8 cellular contexts compared by ENCODE assay signal in the genomic region with DNA sequence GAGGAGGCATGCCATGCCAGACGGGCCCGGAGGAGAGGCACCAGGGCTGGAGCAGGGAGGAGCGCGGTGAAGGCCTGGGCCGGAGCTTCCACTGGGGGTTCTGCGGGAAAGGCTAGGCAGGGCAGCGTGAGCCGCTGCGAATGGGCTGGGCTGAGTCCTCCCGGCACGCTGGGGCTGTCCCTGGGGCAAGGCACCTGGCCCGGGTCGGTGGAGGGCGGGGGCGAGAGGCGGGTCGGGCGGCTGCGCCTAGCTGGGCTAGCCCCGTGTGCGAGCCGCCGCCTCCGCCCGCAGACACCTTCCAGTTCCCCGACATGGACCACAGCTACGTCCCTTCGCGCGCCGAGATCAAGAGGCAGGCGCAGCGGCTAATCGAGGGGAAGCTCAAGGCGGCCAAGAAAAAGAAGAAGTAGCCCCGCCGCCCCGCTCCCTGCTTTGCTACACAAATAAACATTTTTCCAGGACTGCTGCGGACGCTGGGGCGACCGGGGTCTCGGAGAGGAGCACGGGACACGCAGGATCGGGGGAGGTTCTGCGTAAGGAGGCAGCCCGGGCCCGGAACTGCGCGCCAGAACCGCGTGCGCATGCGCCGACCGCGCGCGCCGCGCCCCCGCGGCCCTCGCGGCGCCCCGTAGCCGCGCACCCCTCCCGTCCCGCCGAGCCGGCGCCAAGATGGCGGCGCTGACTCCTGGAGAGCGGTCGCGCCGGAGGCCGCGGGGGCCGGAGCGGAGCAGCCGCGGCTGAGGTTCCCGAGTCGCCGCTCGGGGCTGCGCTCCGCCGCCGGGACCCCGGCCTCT. TPM values are rescaled to one million over a fixed set of nuclear protein-coding genes. Genes with fewer than 3 reads are reported as not detected.
DNase-seq lines count a peak whose midpoint lies in the region; ATAC-seq and TF ChIP-seq lines count a peak whose summit lies in the region.

A gene with protein sequence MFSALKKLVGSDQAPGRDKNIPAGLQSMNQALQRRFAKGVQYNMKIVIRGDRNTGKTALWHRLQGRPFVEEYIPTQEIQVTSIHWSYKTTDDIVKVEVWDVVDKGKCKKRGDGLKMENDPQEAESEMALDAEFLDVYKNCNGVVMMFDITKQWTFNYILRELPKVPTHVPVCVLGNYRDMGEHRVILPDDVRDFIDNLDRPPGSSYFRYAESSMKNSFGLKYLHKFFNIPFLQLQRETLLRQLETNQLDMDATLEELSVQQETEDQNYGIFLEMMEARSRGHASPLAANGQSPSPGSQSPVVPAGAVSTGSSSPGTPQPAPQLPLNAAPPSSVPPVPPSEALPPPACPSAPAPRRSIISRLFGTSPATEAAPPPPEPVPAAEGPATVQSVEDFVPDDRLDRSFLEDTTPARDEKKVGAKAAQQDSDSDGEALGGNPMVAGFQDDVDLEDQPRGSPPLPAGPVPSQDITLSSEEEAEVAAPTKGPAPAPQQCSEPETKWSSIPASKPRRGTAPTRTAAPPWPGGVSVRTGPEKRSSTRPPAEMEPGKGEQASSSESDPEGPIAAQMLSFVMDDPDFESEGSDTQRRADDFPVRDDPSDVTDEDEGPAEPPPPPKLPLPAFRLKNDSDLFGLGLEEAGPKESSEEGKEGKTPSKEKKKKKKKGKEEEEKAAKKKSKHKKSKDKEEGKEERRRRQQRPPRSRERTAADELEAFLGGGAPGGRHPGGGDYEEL (plus strand): TSS at position 668 of the 794 bp plus-strand sequence. CDS start 249 bp downstream, outside the sequence.

- peak; percentile 92 for DNase-seq in COLO829 (ENCODE audit: low spot score)
- DNase-seq in HL-60 (ENCODE audit: low read depth in 1 of 2, low spot score in 1 of 2), result peak; percentile 64 to 78
- DNase-seq in RKO (ENCODE audit: low spot score), result peak; percentile 87
- DNase-seq in fibroblast of pulmonary artery (ENCODE audit: low read depth), result peak; percentile 67

- H3K4me1 Mint-ChIP-seq in activated T-helper 17 cell treated with anti-CD3 and anti-CD28 coated beads, Interleukin-2, amount 50 U/mL, for 72 hours, result peaks cover 4% of the 10 kb centered on the region
- peaks cover 23% of the 10 kb centered on the region for H3K4me1 Mint-ChIP-seq in nephron
- peaks cover 35% of the 10 kb centered on the region for H3K4me1 Mint-ChIP-seq in stimulated activated naive CD8-positive, alpha-beta T cell treated with anti-CD3 and anti-CD28 coated beads, Interleukin-15, Interleukin-2, amounts not matched to agents 100 ng/mL and 50 ng/mL, for 24 hours (ENCODE audit: low read depth)

- TF ChIP-seq CTCF in HL-60 (IDR thresholded peaks at IDR 0.05; ENCODE audit: insufficient read depth, low read length) (no peak), fibroblast of pulmonary artery (IDR thresholded peaks at IDR 0.05; ENCODE audit: low read length, missing control alignments) (no peak), nephron (IDR thresholded peaks at IDR 0.05; ENCODE audit: unreplicated experiment in 3 of 3) (no peak)

- H3K4me3 ChIP-seq in HL-60 (replicated peaks; ENCODE audit: insufficient read depth, low read length) (peak within 1 kb of the TSS; percentile 83), fibroblast of pulmonary artery (replicated peaks; ENCODE audit: low read depth, low read length) (peak within 1 kb of the TSS; percentile 77)

- H3K27me3 ChIP-seq in HL-60 (ENCODE audit: insufficient read depth, poor library complexity, severe bottlenecking), result no peaks in the 10 kb centered on the region

- peak within 1 kb of the TSS; percentile 92 for H3K4me3 Mint-ChIP-seq in activated T-helper 17 cell treated with anti-CD3 and anti-CD28 coated beads, Interleukin-2, amount 50 U/mL, for 72 hours
- H3K4me3 Mint-ChIP-seq in nephron, result peak within 1 kb of the TSS; percentile 88 to 91 (median 90)
- H3K4me3 Mint-ChIP-seq in stimulated activated naive CD8-positive, alpha-beta T cell treated with anti-CD3 and anti-CD28 coated beads, Interleukin-15, Interleukin-2, amounts not matched to agents 100 ng/mL and 50 ng/mL, for 24 hours, result peak within 1 kb of the TSS; percentile 89

- H3K27ac Mint-ChIP-seq in activated T-helper 17 cell treated with anti-CD3 and anti-CD28 coated beads, Interleukin-2, amount 50 U/mL, for 72 hours, result peak within 1 kb of the TSS; percentile 87
- peak within 1 kb of the TSS; percentile 64 to 87 (median 81) for H3K27ac Mint-ChIP-seq in nephron
- peak within 1 kb of the TSS; percentile 88 for H3K27ac Mint-ChIP-seq in stimulated activated naive CD8-positive, alpha-beta T cell treated with anti-CD3 and anti-CD28 coated beads, Interleukin-15, Interleukin-2, amounts not matched to agents 100 ng/mL and 50 ng/mL, for 24 hours

- peaks cover 24% of the 10 kb centered on the region for H3K36me3 Mint-ChIP-seq in activated T-helper 17 cell treated with anti-CD3 and anti-CD28 coated beads, Interleukin-2, amount 50 U/mL, for 72 hours (ENCODE audit: low read depth)
- peaks cover 15% of the 10 kb centered on the region for H3K36me3 Mint-ChIP-seq in nephron (ENCODE audit: low read depth)
- peaks cover 32% of the 10 kb centered on the region for H3K36me3 Mint-ChIP-seq in stimulated activated naive CD8-positive, alpha-beta T cell treated with anti-CD3 and anti-CD28 coated beads, Interleukin-15, Interleukin-2, amounts not matched to agents 100 ng/mL and 50 ng/mL, for 24 hours (ENCODE audit: low read depth)

- peak within 1 kb of the TSS; percentile 87 for H3K27ac ChIP-seq in HL-60 (replicated peaks)

- no peaks in the 10 kb centered on the region for H3K9me3 Mint-ChIP-seq in activated T-helper 17 cell treated with anti-CD3 and anti-CD28 coated beads, Interleukin-2, amount 50 U/mL, for 72 hours
- H3K9me3 Mint-ChIP-seq in nephron, result no peaks in the 10 kb centered on the region
- H3K9me3 Mint-ChIP-seq in stimulated activated naive CD8-positive, alpha-beta T cell treated with anti-CD3 and anti-CD28 coated beads, Interleukin-15, Interleukin-2, amounts not matched to agents 100 ng/mL and 50 ng/mL, for 24 hours, result no peaks in the 10 kb centered on the region

- no peaks in the 10 kb centered on the region for H3K27me3 Mint-ChIP-seq in activated T-helper 17 cell treated with anti-CD3 and anti-CD28 coated beads, Interleukin-2, amount 50 U/mL, for 72 hours
- peaks cover 3% of the 10 kb centered on the region for H3K27me3 Mint-ChIP-seq in nephron (ENCODE audit: low read depth)
- no peaks in the 10 kb centered on the region for H3K27me3 Mint-ChIP-seq in stimulated activated naive CD8-positive, alpha-beta T cell treated with anti-CD3 and anti-CD28 coated beads, Interleukin-15, Interleukin-2, amounts not matched to agents 100 ng/mL and 50 ng/mL, for 24 hours

- peak; percentile 74 for ATAC-seq in GM19455 (IDR thresholded peaks at IDR 0.05; ENCODE audit: unreplicated experiment)
- ATAC-seq in activated T-helper 17 cell treated with anti-CD3 and anti-CD28 coated beads, Interleukin-2, amount 50 U/mL, for 72 hours (replicated peaks), result peak; percentile 92

RNA-seq across cellular contexts. Expression of the gene that starts here (rescaled TPM):
- total RNA-seq in activated T-helper 17 cell treated with anti-CD3 and anti-CD28 coated beads, Interleukin-2, amount 50 U/mL, for 72 hours, result 100 to 1,000 TPM in 1 of 2 donors, 10 to 100 TPM in 1; 51.5 to 108 TPM

Comparison
In these comparisons a context has a peak if more than half of its experiments do, and no peak if none do; other contexts are left out.
1. Peak in every context shown above with its lines: DNase-seq, ATAC-seq, H3K4me3 ChIP-seq and H3K27ac ChIP-seq.